ENCODE assay signal across 1 cellular context in genomic region chr1:25858906-25859789, GRCh38.
TF ChIP-seq lines count a peak whose summit lies in the region.

Gene AUNIP (minus strand): TSS chr1:25859457. CDS start chr1:25859357, 100 bp downstream.

TF ChIP-seq in HepG2, 621 proteins besides CTCF, POLR2A, EP300 and RAD21 (continued from another document):
- TF ChIP-seq JUNB (CRISPR knock-in tag; IDR thresholded peaks at IDR 0.05; ENCODE audit: borderline replicate concordance) (peak; percentile 74; the same call in 1 of the 2 replicates), MAZ (IDR thresholded peaks at IDR 0.05; ENCODE audit: borderline replicate concordance, low read depth, low read length) (peak; percentile 85; the same call in 1 of the 2 replicates), MAZ (CRISPR knock-in tag; IDR thresholded peaks at IDR 0.05; ENCODE audit: low read depth) (peak; percentile 44), TCF7 (IDR thresholded peaks at IDR 0.05; ENCODE audit: low read depth) (no peak), ATF7-NPFF (CRISPR knock-in tag; IDR thresholded peaks at IDR 0.05; ENCODE audit: low read depth) (peak; percentile 97), ZNF552 (CRISPR knock-in tag; IDR thresholded peaks at IDR 0.05; ENCODE audit: borderline replicate concordance) (no peak), TGIF2 (CRISPR knock-in tag; IDR thresholded peaks at IDR 0.05) (peak; percentile 87; the same call in 1 of the 2 replicates), ZNF280B (CRISPR knock-in tag; IDR thresholded peaks at IDR 0.05; ENCODE audit: borderline replicate concordance) (peak; percentile 84), ETV5 (CRISPR knock-in tag; IDR thresholded peaks at IDR 0.05; ENCODE audit: borderline replicate concordance) (peak; percentile 59; the same call in 1 of the 2 replicates), ZNF878 (CRISPR knock-in tag; IDR thresholded peaks at IDR 0.05) (0 out of 2 replicates have a peak, but pooled peaks have one; percentile 60), SOX6 (IDR thresholded peaks at IDR 0.05) (no peak), SOX6 (CRISPR knock-in tag; IDR thresholded peaks at IDR 0.05) (peak; percentile 37; the same call in 1 of the 2 replicates), TEF (CRISPR knock-in tag; IDR thresholded peaks at IDR 0.05) (0 out of 2 replicates have a peak, but pooled peaks have one; percentile 17), KLF16 (CRISPR knock-in tag; IDR thresholded peaks at IDR 0.05) (peak in 1 of 2 experiments; percentile 83; a peak in 2 of 4 replicates), ZNF619 (CRISPR knock-in tag; IDR thresholded peaks at IDR 0.05) (no peak), FOXC1 (CRISPR knock-in tag; IDR thresholded peaks at IDR 0.05; ENCODE audit: borderline replicate concordance) (0 out of 2 replicates have a peak, but pooled peaks have one; percentile 14), CSRNP1 (CRISPR knock-in tag; IDR thresholded peaks at IDR 0.05) (peak; percentile 85), RXRA (CRISPR knock-in tag; IDR thresholded peaks at IDR 0.05) (no peak), RBFOX2 (IDR thresholded peaks at IDR 0.05; ENCODE audit: low read depth, low read length) (peak; percentile 91), ZNF501 (CRISPR knock-in tag; IDR thresholded peaks at IDR 0.05) (peak; percentile 70), MTA1 (CRISPR knock-in tag; IDR thresholded peaks at IDR 0.05; ENCODE audit: borderline replicate concordance) (peak; percentile 57; the same call in 1 of the 2 replicates), POGK (CRISPR knock-in tag; conservative IDR thresholded peaks at IDR 0.05) (peak; percentile 98), ZNF792 (CRISPR knock-in tag; IDR thresholded peaks at IDR 0.05) (peak; percentile 81), TP53 (CRISPR knock-in tag; conservative IDR thresholded peaks at IDR 0.05) (peak; percentile 31; the same call in 1 of the 2 replicates), TARDBP (CRISPR knock-in tag; IDR thresholded peaks at IDR 0.05) (peak; percentile 90), ZNF616 (CRISPR knock-in tag; IDR thresholded peaks at IDR 0.05; ENCODE audit: low read depth) (peak; percentile 82; the same call in 1 of the 2 replicates), HMGA1 (CRISPR knock-in tag; conservative IDR thresholded peaks at IDR 0.05) (no peak), LRRFIP1 (CRISPR knock-in tag; conservative IDR thresholded peaks at IDR 0.05) (no peak), BHLHE40 (IDR thresholded peaks at IDR 0.05; ENCODE audit: low read length) (peak; percentile 22; the same call in 1 of the 2 replicates), CBFB (CRISPR knock-in tag; IDR thresholded peaks at IDR 0.05) (peak; percentile 75; the same call in 1 of the 2 replicates), TEAD2 (CRISPR knock-in tag; IDR thresholded peaks at IDR 0.05) (0 out of 2 replicates have a peak, but pooled peaks have one; percentile 34), CBX1 (IDR thresholded peaks at IDR 0.05; ENCODE audit: low read depth) (peak; percentile 25), ZNF275 (CRISPR knock-in tag; IDR thresholded peaks at IDR 0.05; ENCODE audit: borderline replicate concordance) (peak; percentile 62; the same call in 1 of the 2 replicates), ZC3H13 (CRISPR knock-in tag; IDR thresholded peaks at IDR 0.05) (peak; percentile 95), ERF (CRISPR knock-in tag; IDR thresholded peaks at IDR 0.05) (peak; percentile 50; the same call in 1 of the 2 replicates), KLF9 (CRISPR knock-in tag; IDR thresholded peaks at IDR 0.05; ENCODE audit: low read depth) (peak; percentile 72), MLXIP (CRISPR knock-in tag; IDR thresholded peaks at IDR 0.05; ENCODE audit: borderline replicate concordance) (peak; percentile 85; the same call in 1 of the 2 replicates), ZBTB1 (CRISPR knock-in tag; IDR thresholded peaks at IDR 0.05; ENCODE audit: borderline replicate concordance) (0 out of 2 replicates have a peak, but pooled peaks have one; percentile 31), SMAD3 (CRISPR knock-in tag; IDR thresholded peaks at IDR 0.05) (0 out of 2 replicates have a peak, but pooled peaks have one; percentile 31), ISX (CRISPR knock-in tag; conservative IDR thresholded peaks at IDR 0.05) (0 out of 2 replicates have a peak, but pooled peaks have one; percentile 37), SAP130 (CRISPR knock-in tag; IDR thresholded peaks at IDR 0.05; ENCODE audit: low read depth) (peak; percentile 99), SIX1 (CRISPR knock-in tag; IDR thresholded peaks at IDR 0.05; ENCODE audit: borderline replicate concordance) (no peak)
